15 cellular contexts compared by ENCODE assay signal in genomic region chr3:155046935-155047334, GRCh38. TPM values are rescaled to one million over a fixed set of nuclear protein-coding genes. Genes with fewer than 3 reads are reported as not detected.
"Had no signal": no experiment of that assay in that cellular context is flagged by ENCODE, and none has a peak within 500 bp of the region (broad histone marks: within the 10 kb centered on the region; RNA-seq: fewer than 3 reads in every experiment).

No MANE protein-coding gene starts in this region.

- H3K36me3 ChIP-seq: right lobe of liver had no signal

- DNase-seq: effector memory CD4-positive, alpha-beta T cell; foreskin melanocyte; head of caudate nucleus; hippocampal formation; kidney glomerular epithelial cell; naive thymus-derived CD4-positive, alpha-beta T cell; nephron progenitor cell; psoas muscle; retina; right lobe of liver; stimulated activated CD4-positive, alpha-beta T cell treated with anti-CD3 and anti-CD28 coated beads, Interleukin-2, amount 100 ng/mL, for 48 hours; stimulated activated naive CD4-positive, alpha-beta T cell treated with Interleukin-2 at 50 U/mL for 16 hours; trophoblast cell had no signal

- H3K9me3 ChIP-seq: psoas muscle, right lobe of liver had no signal

- FAIRE-seq: islet of Langerhans had no signal

- H3K27ac ChIP-seq: parathyroid adenoma, psoas muscle, right lobe of liver had no signal

- H3K79me2 ChIP-seq: parathyroid adenoma had no signal

- H3K9ac ChIP-seq: parathyroid adenoma had no signal

- H3K4me1 ChIP-seq: parathyroid adenoma, psoas muscle, right lobe of liver had no signal

- H3K4me3 ChIP-seq: psoas muscle, right lobe of liver had no signal

- ATAC-seq: naive thymus-derived CD4-positive, alpha-beta T cell; psoas muscle; right lobe of liver had no signal

- H3K27me3 ChIP-seq: right lobe of liver had no signal

- H2AFZ ChIP-seq: parathyroid adenoma had no signal

RNA-seq across cellular contexts. Expression of gene MME, which starts 33.2 kb away (rescaled TPM):
- polyA plus RNA-seq: naive thymus-derived CD4-positive, alpha-beta T cell had no signal
